ENCODE assay signal across 8 cellular contexts in the genomic region with DNA sequence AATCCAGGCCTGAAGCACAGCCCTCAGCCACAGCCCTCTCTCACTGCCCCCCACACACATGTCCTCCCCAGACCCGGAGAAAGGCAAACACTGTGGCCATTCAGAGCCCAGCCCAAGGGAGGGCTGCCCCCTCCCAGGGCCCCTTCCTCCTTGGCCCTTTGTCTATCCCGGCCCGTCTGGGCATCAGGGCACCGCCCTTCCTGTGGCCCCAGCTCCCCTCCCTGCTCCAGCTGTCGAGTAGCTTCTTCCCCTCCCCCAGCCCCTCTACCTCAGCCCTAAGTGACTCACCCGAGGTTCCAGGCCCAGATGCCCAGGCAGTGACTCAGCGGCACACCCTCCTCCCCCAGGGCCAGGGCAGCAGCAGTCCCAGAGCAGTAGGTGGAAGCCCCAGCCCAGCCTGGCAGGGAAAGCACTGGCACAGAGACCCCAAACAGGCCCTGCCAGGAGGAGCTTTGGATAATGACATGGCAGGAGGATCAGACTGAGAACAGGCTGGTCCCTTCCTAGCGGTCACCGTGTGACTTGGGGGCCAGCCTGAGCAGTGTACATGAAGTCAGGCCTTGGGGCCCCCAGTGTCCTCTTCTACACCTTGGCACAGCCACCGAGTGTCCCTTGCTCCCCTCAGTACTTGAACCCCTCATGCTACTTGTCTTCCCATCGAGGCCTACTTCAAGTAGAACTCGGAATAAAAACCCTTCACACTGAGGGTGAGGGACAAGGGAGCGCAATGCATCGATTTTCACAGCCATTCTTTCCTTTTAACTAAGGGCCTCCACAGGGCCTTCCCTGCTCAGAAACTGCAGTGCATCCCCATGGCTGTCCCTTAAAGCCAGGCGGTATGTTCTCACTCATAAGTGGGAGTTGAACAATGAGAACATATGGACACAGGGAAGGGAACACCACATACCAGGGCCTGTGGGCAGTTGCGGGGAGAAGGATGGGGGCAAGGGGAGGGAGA. TPM values are rescaled to one million over a fixed set of nuclear protein-coding genes. Genes with fewer than 3 reads are reported as not detected.
A peak's percentile ranks its signal among the peaks of the same experiment; 100 is the strongest.
DNase-seq lines count a peak whose midpoint lies in the region; ATAC-seq and TF ChIP-seq lines count a peak whose summit lies in the region.

No MANE protein-coding gene starts in this region.

- intact Hi-C loops in HCT116 (cut with micrococcal nuclease) = loop anchor here (1.0 kb wide), 2 partner anchors 17 to 30 kb away; a partner anchor contains a TSS

- no peaks in the 10 kb centered on the region for H3K79me2 ChIP-seq in HCT116 (ENCODE audit: insufficient read depth, low read length)

- no peak overlapping the region for H3K4me3 ChIP-seq in BLaER1
- H3K4me3 ChIP-seq in HCT116 (replicated peaks in 1 of 2; ENCODE audit: low read depth in 1 of 2, low read length in 2 of 2) = peak overlapping the region; percentile 23 to 41
- no peak overlapping the region for H3K4me3 ChIP-seq in effector memory CD4-positive, alpha-beta T cell (ENCODE audit: insufficient read depth, low read depth, low read length, poor library complexity, severe bottlenecking)

- H3K4me2 ChIP-seq in BLaER1 (peak overlapping the region; percentile 100), HCT116 (ENCODE audit: low read length) (peak overlapping the region; percentile 77)

- H3K27ac Mint-ChIP-seq in activated CD8-positive, alpha-beta memory T cell treated with anti-CD3 and anti-CD28 coated beads, Interleukin-2, amount 10 ng/mL, durations not matched to agents 7 days and 5 days = peak overlapping the region; percentile 98

- TF ChIP-seq CTCF in HCT116 (IDR thresholded peaks at IDR 0.05 in 2 of 3, conservative IDR thresholded peaks at IDR 0.05 in 1 of 3; ENCODE audit: borderline replicate concordance in 1 of 3, insufficient read depth in 1 of 3, low read depth in 2 of 3, low read length in 2 of 3) = no peak

- DNase-seq in HCT116 (ENCODE audit: low read depth, low spot score) = peak; percentile 96
- DNase-seq in NOMO-1 (lab: John Stamatoyannopoulos, UW; ENCODE audit: unreplicated experiment in 2 of 2) = peak; percentile 93 to 98
- DNase-seq in activated CD8-positive, alpha-beta memory T cell treated with anti-CD3 and anti-CD28 coated beads, Interleukin-2, amount 10 ng/mL, durations not matched to agents 7 days and 5 days = peak; percentile 93
- peak; percentile 70 to 76 (median 76) for DNase-seq in effector memory CD4-positive, alpha-beta T cell
- DNase-seq in mesenteric fat pad (ENCODE audit: low spot score) = peak; percentile 97
- peak; percentile 70 for DNase-seq in stimulated activated CD8-positive, alpha-beta memory T cell treated with anti-CD3 and anti-CD28 coated beads, Interleukin-15, amount 100 ng/mL, for 1 hour (ENCODE audit: low read depth)

- no peaks in the 10 kb centered on the region for H3K36me3 Mint-ChIP-seq in activated CD8-positive, alpha-beta memory T cell treated with anti-CD3 and anti-CD28 coated beads, Interleukin-2, amount 10 ng/mL, durations not matched to agents 7 days and 5 days

- H3K36me3 ChIP-seq in BLaER1 = no peaks in the 10 kb centered on the region
- H3K36me3 ChIP-seq in HCT116 (ENCODE audit: control insufficient read depth in 1 of 2, insufficient read depth in 2 of 2, low read length in 2 of 2) = no peaks in the 10 kb centered on the region
- no peaks in the 10 kb centered on the region for H3K36me3 ChIP-seq in effector memory CD4-positive, alpha-beta T cell (ENCODE audit: control insufficient read depth, insufficient read depth, low read length)

- H3K27me3 ChIP-seq in BLaER1 (no peaks in the 10 kb centered on the region), HCT116 (ENCODE audit: insufficient read depth, low read length) (no peaks in the 10 kb centered on the region)
- no peaks in the 10 kb centered on the region for H3K27me3 ChIP-seq in effector memory CD4-positive, alpha-beta T cell (replicated peaks; ENCODE audit: control insufficient read depth, insufficient read depth, low read length, poor library complexity, severe bottlenecking)

- ATAC-seq in HCT116 (peak; percentile 79), HG03045 (IDR thresholded peaks at IDR 0.05; ENCODE audit: unreplicated experiment) (no peak)
- peak; percentile 94 for ATAC-seq in activated CD8-positive, alpha-beta memory T cell treated with anti-CD3 and anti-CD28 coated beads, Interleukin-2, amount 10 ng/mL, durations not matched to agents 7 days and 5 days

- peak overlapping the region; percentile 17 for H3K4me3 Mint-ChIP-seq in activated CD8-positive, alpha-beta memory T cell treated with anti-CD3 and anti-CD28 coated beads, Interleukin-2, amount 10 ng/mL, durations not matched to agents 7 days and 5 days

- H3K9ac ChIP-seq in BLaER1 = peak overlapping the region; percentile 53; the same call in 1 of the 2 replicates
- H3K9ac ChIP-seq in HCT116 (ENCODE audit: low read length) = peak overlapping the region; percentile 80

- TF ChIP-seq RAD21 in HCT116 (IDR thresholded peaks at IDR 0.05; ENCODE audit: low read depth) = no peak

- H3K9me3 Mint-ChIP-seq in activated CD8-positive, alpha-beta memory T cell treated with anti-CD3 and anti-CD28 coated beads, Interleukin-2, amount 10 ng/mL, durations not matched to agents 7 days and 5 days (ENCODE audit: low read depth) = no peaks in the 10 kb centered on the region

- POLR2A ChIA-PET in HCT116 (lab: Charles Lee) = interaction anchor here (0.5 to 4.6 kb wide), 28 partner anchors 9 to 461 kb away, joined by 3 to 114 read pairs (median 4); a partner anchor contains a TSS

- H3K4me1 ChIP-seq in BLaER1 (peaks cover 54% of the 10 kb centered on the region), HCT116 (ENCODE audit: control insufficient read depth in 1 of 2, insufficient read depth in 2 of 2, low read length in 2 of 2) (peaks cover 62 to 81% of the 10 kb centered on the region in 2 experiments)
- H3K4me1 ChIP-seq in effector memory CD4-positive, alpha-beta T cell (ENCODE audit: control insufficient read depth, insufficient read depth, low read length, poor library complexity, severe bottlenecking) = peaks cover 28% of the 10 kb centered on the region

- H4K20me1 ChIP-seq in BLaER1 (no peaks in the 10 kb centered on the region), HCT116 (ENCODE audit: insufficient read depth) (no peaks in the 10 kb centered on the region)

- H3K9me3 ChIP-seq in BLaER1 (no peaks in the 10 kb centered on the region), HCT116 (ENCODE audit: control insufficient read depth in 1 of 2, insufficient read depth in 1 of 2, low read depth in 1 of 2, low read length in 2 of 2) (no peaks in the 10 kb centered on the region)
- no peaks in the 10 kb centered on the region for H3K9me3 ChIP-seq in effector memory CD4-positive, alpha-beta T cell (ENCODE audit: control insufficient read depth, low read length)

- no peak overlapping the region for H2AFZ ChIP-seq in HCT116 (ENCODE audit: low read depth, low read length, poor library complexity, severe bottlenecking)

- TF ChIP-seq POLR2A in HCT116 (IDR thresholded peaks at IDR 0.05; ENCODE audit: borderline replicate concordance, extremely low read depth, insufficient read depth, insufficient read length) = peak; percentile 48

- peaks cover 5% of the 10 kb centered on the region for H3K27me3 Mint-ChIP-seq in activated CD8-positive, alpha-beta memory T cell treated with anti-CD3 and anti-CD28 coated beads, Interleukin-2, amount 10 ng/mL, durations not matched to agents 7 days and 5 days

- no peaks in the 10 kb centered on the region for H3K9me2 ChIP-seq in HCT116 (ENCODE audit: insufficient read depth)

- TSS peak; percentile 93 for BruUV-seq in HCT116 (replicated peaks; lab: Mats Ljungman, UMichigan)

- peaks cover 41% of the 10 kb centered on the region for H3K4me1 Mint-ChIP-seq in activated CD8-positive, alpha-beta memory T cell treated with anti-CD3 and anti-CD28 coated beads, Interleukin-2, amount 10 ng/mL, durations not matched to agents 7 days and 5 days

- H3K27ac ChIP-seq in BLaER1 (peak overlapping the region; percentile 77), HCT116 (ENCODE audit: low read depth, low read length) (peak overlapping the region; percentile 100)
- H3K27ac ChIP-seq in effector memory CD4-positive, alpha-beta T cell (ENCODE audit: insufficient read depth, low read length, poor library complexity, severe bottlenecking) = peak overlapping the region; percentile 69

- CTCF ChIA-PET in HCT116 (lab: Charles Lee) = interaction anchor here (0.7 to 1.9 kb wide), 9 partner anchors 27 to 213 kb away, joined by 3 to 12 read pairs (median 5); a partner anchor contains a TSS
- CTCF ChIA-PET in activated CD8-positive, alpha-beta memory T cell treated with anti-CD3 and anti-CD28 coated beads, Interleukin-2, amount 10 ng/mL, durations not matched to agents 7 days and 5 days (lab: Charles Lee) = interaction anchor here (0.6 to 4.1 kb wide), 14 partner anchors 10 to 72 kb away, joined by 3 to 41 read pairs (median 4); a partner anchor contains a TSS

- RAD21 ChIA-PET in HCT116 (lab: Charles Lee; ENCODE audit: low non-redundant PET in 1 of 2, low total read pairs in 2 of 2, uncharacterized antibody in 2 of 2, unreplicated experiment in 2 of 2) = interaction anchor here (0.9 to 1.7 kb wide), 7 partner anchors 21 to 56 kb away, joined by 3 to 7 read pairs (median 4); a partner anchor contains a TSS

TF ChIP-seq in HCT116, 20 proteins besides CTCF, POLR2A, EP300 and RAD21 (continues in another document):
- TF ChIP-seq ELF1 (IDR thresholded peaks at IDR 0.05; ENCODE audit: borderline replicate concordance, low read depth) (no peak), CBX3 (IDR thresholded peaks at IDR 0.05; ENCODE audit: low read depth) (no peak)

RNA-seq across cellular contexts. Expression of a gene that starts 1.0 kb away (rescaled TPM):
- total RNA-seq in HCT116 (2021; ENCODE audit: unreplicated experiment) = 24.8 TPM
- 62.5 and 80.9 TPM in 2 replicates for polyA plus RNA-seq in HCT116 (2012)
- under 1 TPM; 0.50 to 0.96 TPM for total RNA-seq in activated CD8-positive, alpha-beta memory T cell treated with anti-CD3 and anti-CD28 coated beads, Interleukin-2, amount 10 ng/mL, durations not matched to agents 7 days and 5 days
- 0.58 TPM for total RNA-seq in mesenteric fat pad

RNA-seq across cellular contexts. Expression of a gene that starts 17.6 kb away (rescaled TPM):
- 4.2 TPM for total RNA-seq in HCT116 (2021; ENCODE audit: unreplicated experiment)
- polyA plus RNA-seq in HCT116 (2012) = 5.2 and 7.9 TPM in 2 replicates
- total RNA-seq in activated CD8-positive, alpha-beta memory T cell treated with anti-CD3 and anti-CD28 coated beads, Interleukin-2, amount 10 ng/mL, durations not matched to agents 7 days and 5 days = not detected
- total RNA-seq in mesenteric fat pad = 2.2 TPM

RNA-seq across cellular contexts. Expression of a gene that starts 21.1 kb away (rescaled TPM):
- total RNA-seq in HCT116 (2021; ENCODE audit: unreplicated experiment) = 384 TPM
- 374 and 390 TPM in 2 replicates for polyA plus RNA-seq in HCT116 (2012)
- 100 to 1,000 TPM; 898 to 906 TPM for total RNA-seq in activated CD8-positive, alpha-beta memory T cell treated with anti-CD3 and anti-CD28 coated beads, Interleukin-2, amount 10 ng/mL, durations not matched to agents 7 days and 5 days
- 512 TPM for total RNA-seq in mesenteric fat pad

RNA-seq across cellular contexts. Expression of a gene that starts 26.0 kb away (rescaled TPM):
- total RNA-seq in HCT116 (2021; ENCODE audit: unreplicated experiment) (6.0 TPM), mesenteric fat pad (not detected)
- 4.3 and 5.1 TPM in 2 replicates for polyA plus RNA-seq in HCT116 (2012)
- total RNA-seq in activated CD8-positive, alpha-beta memory T cell treated with anti-CD3 and anti-CD28 coated beads, Interleukin-2, amount 10 ng/mL, durations not matched to agents 7 days and 5 days = 1 to 10 TPM; 1.6 to 3.0 TPM

RNA-seq across cellular contexts. Expression of a gene that starts 30.9 kb away (rescaled TPM):
- total RNA-seq in HCT116 (2021; ENCODE audit: unreplicated experiment) (1,633 TPM), mesenteric fat pad (1,184 TPM)
- polyA plus RNA-seq in HCT116 (2012) = 3,046 and 3,157 TPM in 2 replicates
- 100 to 1,000 TPM; 386 to 543 TPM for total RNA-seq in activated CD8-positive, alpha-beta memory T cell treated with anti-CD3 and anti-CD28 coated beads, Interleukin-2, amount 10 ng/mL, durations not matched to agents 7 days and 5 days

Comparison
In these comparisons a context has a peak if more than half of its experiments do, and no peak if none do; other contexts are left out.
1. H3K4me3 ChIP-seq: peak in HCT116 (2 of 2); none in BLaER1 (single experiment) and effector memory CD4-positive, alpha-beta T cell (single experiment).
2. RNA of a gene that starts 1.0 kb away (total RNA-seq): 24.8 TPM in HCT116 (single experiment); 0.50 to 0.96 TPM in activated CD8-positive, alpha-beta memory T cell treated with anti-CD3 and anti-CD28 coated beads, Interleukin-2, amount 10 ng/mL, durations not matched to agents 7 days and 5 days and 0.58 TPM in mesenteric fat pad (single experiment); every median in the first group is over 10 times any median in the second.
3. Peak in every context shown above with its lines, with median percentiles within 50 percentile points of each other: H3K27ac ChIP-seq and DNase-seq.